8 cellular contexts compared by ENCODE assay signal in genomic region chr1:231626951-231627614, GRCh38. TPM values are rescaled to one million over a fixed set of nuclear protein-coding genes. Genes with fewer than 3 reads are reported as not detected.
A peak's percentile ranks its signal among the peaks of the same experiment; 100 is the strongest.
DNase-seq lines count a peak whose midpoint lies in the region; ATAC-seq and TF ChIP-seq lines count a peak whose summit lies in the region.

No MANE protein-coding gene starts in this region.

- WGBS in esophagus muscularis mucosa, result 6% methylated on average over 22 of the region's 49 CpGs

- intact Hi-C loops in esophagus muscularis mucosa (cut with DNase I) (no loop called here), tibial artery (cut with DNase I; ENCODE audit: low total_unique reads) (no loop called here)

- peak overlapping the region; percentile 57 for H3K4me3 ChIP-seq in GM12865 (ENCODE audit: low read depth, low read length)
- H3K4me3 ChIP-seq in esophagus muscularis mucosa, result peak overlapping the region; percentile 69 to 79 (median 74)
- H3K4me3 ChIP-seq in tibial artery, result peak overlapping the region; percentile 69 to 90

- DNase-seq in GM12865 (ENCODE audit: low read depth), result peak; percentile 26
- DNase-seq in NCI-H510A (lab: John Stamatoyannopoulos, UW), result peak; percentile 27
- DNase-seq in activated CD8-positive, alpha-beta memory T cell treated with anti-CD3 and anti-CD28 coated beads for 24 hours, result peak; percentile 78
- DNase-seq in esophagus muscularis mucosa (ENCODE audit: extremely low spot score), result no peak
- peak; percentile 48 for DNase-seq in mucosa of gallbladder (ENCODE audit: low spot score)
- DNase-seq in tibial artery, result peak; percentile 66 to 82
- no peak for DNase-seq in HPDE6-E6E7 (ENCODE audit: extremely low spot score)

- H3K4me1 ChIP-seq in esophagus muscularis mucosa (peaks cover 24 to 36% (median 32%) of the 10 kb centered on the region in 4 donors), tibial artery (peaks cover 0 to 19% (median 18%) of the 10 kb centered on the region in 4 donors)

- TF ChIP-seq EP300 in esophagus muscularis mucosa (IDR thresholded peaks at IDR 0.05), result no peak

- peaks cover 0 to 21% (median 8%) of the 10 kb centered on the region in 4 donors for H3K27me3 ChIP-seq in esophagus muscularis mucosa
- H3K27me3 ChIP-seq in tibial artery, result no peaks in the 10 kb centered on the region

- TF ChIP-seq CTCF in GM12865 (IDR thresholded peaks at IDR 0.05; ENCODE audit: insufficient read depth, low read depth, low read length, missing control alignments) (no peak), esophagus muscularis mucosa (IDR thresholded peaks at IDR 0.05) (no peak), tibial artery (IDR thresholded peaks at IDR 0.05) (no peak)

- H3K36me3 ChIP-seq in esophagus muscularis mucosa, result no peaks in the 10 kb centered on the region
- H3K36me3 ChIP-seq in tibial artery, result no peaks in the 10 kb centered on the region

- ATAC-seq in HG02642 (IDR thresholded peaks at IDR 0.05; ENCODE audit: poor library complexity, unreplicated experiment), result peak; percentile 57

- no peaks in the 10 kb centered on the region for H3K9me3 ChIP-seq in esophagus muscularis mucosa
- H3K9me3 ChIP-seq in tibial artery, result no peaks in the 10 kb centered on the region

- H3K27ac ChIP-seq in esophagus muscularis mucosa (replicated peaks in 1 of 4) (peak overlapping the region; percentile 79 to 90 (median 88)), tibial artery (peak overlapping the region; percentile 72 to 74)

- TF ChIP-seq POLR2A in esophagus muscularis mucosa (IDR thresholded peaks at IDR 0.05; ENCODE audit: low read depth), result no peak

RNA-seq across cellular contexts. Expression of gene DISC1, which starts 0.5 kb away (rescaled TPM):
- 1 to 10 TPM; 5.3 to 6.6 (median 6.2) TPM for total RNA-seq in esophagus muscularis mucosa
- total RNA-seq in mucosa of gallbladder, result 10.8 TPM

Comparison
In these comparisons a context has a peak if more than half of its experiments do, and no peak if none do; other contexts are left out.
1. DNase-seq: peak in GM12865 (single experiment), NCI-H510A (single experiment), activated CD8-positive, alpha-beta memory T cell treated with anti-CD3 and anti-CD28 coated beads for 24 hours (single experiment), mucosa of gallbladder (single experiment) and tibial artery (2 of 2); none in esophagus muscularis mucosa (single experiment) and HPDE6-E6E7 (single experiment).
2. Peak in every context shown above with its lines, with median percentiles within 50 percentile points of each other: H3K4me3 ChIP-seq.